ENCODE assay signal across 14 cellular contexts in the genomic region with DNA sequence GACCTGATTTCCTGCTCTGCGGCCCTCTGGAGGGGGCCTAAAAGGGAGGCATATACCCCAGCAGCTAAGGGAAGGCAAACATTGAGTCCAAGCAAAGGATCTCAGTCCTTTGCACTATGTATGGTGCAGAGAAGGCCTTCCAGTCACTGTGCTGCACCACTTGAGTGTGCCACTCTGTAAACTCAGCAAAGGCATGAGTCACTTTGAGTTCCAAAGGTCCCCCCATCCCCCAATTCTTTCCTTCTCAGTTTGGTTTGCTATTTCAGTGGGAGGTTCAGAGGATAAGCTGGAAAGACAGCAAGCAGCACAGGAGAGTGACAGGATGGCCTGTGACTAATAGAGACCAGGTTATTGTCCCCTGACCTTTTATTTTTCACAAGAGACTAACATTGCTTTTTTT.
DNase-seq lines count a peak whose midpoint lies in the region; ATAC-seq and TF ChIP-seq lines count a peak whose summit lies in the region.
"Had no signal": no experiment of that assay in that cellular context is flagged by ENCODE, and none has a peak within 500 bp of the region (broad histone marks: within the 10 kb centered on the region; RNA-seq: fewer than 3 reads in every experiment).

No MANE protein-coding gene starts in this region.

- ATAC-seq in DND-41 (ENCODE audit: insufficient read depth, low read depth): peak; percentile 35; the same call in 1 of the 3 replicates
- ATAC-seq in HG03442 (IDR thresholded peaks at IDR 0.05; ENCODE audit: unreplicated experiment): no peak

- no peaks in the 10 kb centered on the region for H3K79me2 ChIP-seq in DND-41 (ENCODE audit: insufficient read depth, low read length)

- H3K27me3 Mint-ChIP-seq in chondrocyte (ENCODE audit: low read depth): no peaks in the 10 kb centered on the region

- no peaks in the 10 kb centered on the region for H3K9me3 Mint-ChIP-seq in chondrocyte (ENCODE audit: low read depth)

- no peaks in the 10 kb centered on the region for H3K9me3 ChIP-seq in DND-41 (ENCODE audit: insufficient read depth, low read length, severe bottlenecking)
- H3K9me3 ChIP-seq: adrenal gland, right lobe of liver, SJSA1 had no signal

- no peaks in the 10 kb centered on the region for H3K36me3 Mint-ChIP-seq in chondrocyte (ENCODE audit: low read depth)

- no peak overlapping the region for H3K27ac ChIP-seq in DND-41 (ENCODE audit: low read length)
- H3K27ac ChIP-seq: adrenal gland, right lobe of liver, SJSA1 had no signal

- H3K4me1 ChIP-seq in DND-41 (ENCODE audit: insufficient read depth, low read length): no peaks in the 10 kb centered on the region
- H3K4me1 ChIP-seq: adrenal gland, right lobe of liver had no signal

- H3K4me2 ChIP-seq in DND-41 (ENCODE audit: insufficient read depth, low read length): no peak overlapping the region

- TF ChIP-seq CTCF in DND-41 (IDR thresholded peaks at IDR 0.05; ENCODE audit: borderline replicate concordance, extremely low read depth, low read length, poor library complexity, severe bottlenecking): no peak
- no peak for TF ChIP-seq CTCF in chondrocyte (IDR thresholded peaks at IDR 0.05)

- no peaks in the 10 kb centered on the region for H3K36me3 ChIP-seq in DND-41 (ENCODE audit: insufficient read depth, low read length)
- H3K36me3 ChIP-seq: adrenal gland, right lobe of liver, SJSA1 had no signal

- no peak overlapping the region for H2AFZ ChIP-seq in DND-41 (ENCODE audit: low read depth, low read length)

- H3K9ac ChIP-seq in DND-41 (ENCODE audit: low read depth, low read length): no peak overlapping the region

- H3K27me3 ChIP-seq in DND-41 (ENCODE audit: insufficient read depth, low read length, poor library complexity): no peaks in the 10 kb centered on the region
- H3K27me3 ChIP-seq: adrenal gland, right lobe of liver, SJSA1 had no signal

- H3K4me3 ChIP-seq in DND-41 (ENCODE audit: low read depth in 1 of 2, low read length in 2 of 2): no peak overlapping the region
- H3K4me3 ChIP-seq: adrenal gland, right lobe of liver, SJSA1 had no signal

- H3K4me3 Mint-ChIP-seq in chondrocyte (ENCODE audit: unreplicated experiment): no peak overlapping the region
- H3K4me3 Mint-ChIP-seq: CD8-positive, alpha-beta memory T cell had no signal

- DNase-seq in DND-41 (no peak), LHCN-M2 (ENCODE audit: low read depth) (peak; percentile 34), chondrocyte (ENCODE audit: low spot score) (no peak), mucosa of gallbladder (ENCODE audit: low spot score) (peak; percentile 67), NCI-H82 treated with DMSO at 0.1 percent for 48 hours (lab: John Stamatoyannopoulos, UW; ENCODE audit: unreplicated experiment) (no peak), NCI-H524 treated with DMSO at 0.1 percent for 48 hours (lab: John Stamatoyannopoulos, UW) (no peak)
- DNase-seq in stimulated activated CD4-positive, alpha-beta T cell treated with anti-CD3 and anti-CD28 coated beads, Interleukin-12 subunit alpha, Interleukin-12 subunit beta, amount 100 ng/mL, for 4 hours: no peak
- DNase-seq: activated CD4-positive, alpha-beta T cell treated with anti-CD3 and anti-CD28 coated beads, Interleukin-2, amount 50 U/mL, for 1 hour; CD8-positive, alpha-beta memory T cell; NCI-H345; right lobe of liver had no signal

- peaks cover 8% of the 10 kb centered on the region for H3K4me1 Mint-ChIP-seq in chondrocyte (ENCODE audit: low read depth)
- H3K4me1 Mint-ChIP-seq: CD8-positive, alpha-beta memory T cell had no signal

- H4K20me1 ChIP-seq in DND-41 (ENCODE audit: insufficient read depth, low read length): no peaks in the 10 kb centered on the region

- peak overlapping the region; percentile 80 for H3K27ac Mint-ChIP-seq in chondrocyte (ENCODE audit: unreplicated experiment)

Comparison
In these comparisons a context has a peak if more than half of its experiments do, and no peak if none do; other contexts are left out.
1. DNase-seq: peak in LHCN-M2 (single experiment) and mucosa of gallbladder (single experiment); none in DND-41 (single experiment), chondrocyte (single experiment), stimulated activated CD4-positive, alpha-beta T cell treated with anti-CD3 and anti-CD28 coated beads, Interleukin-12 subunit alpha, Interleukin-12 subunit beta, amount 100 ng/mL, for 4 hours (single experiment), NCI-H82 treated with DMSO at 0.1 percent for 48 hours (single experiment) and NCI-H524 treated with DMSO at 0.1 percent for 48 hours (single experiment).